In the genomic region with DNA sequence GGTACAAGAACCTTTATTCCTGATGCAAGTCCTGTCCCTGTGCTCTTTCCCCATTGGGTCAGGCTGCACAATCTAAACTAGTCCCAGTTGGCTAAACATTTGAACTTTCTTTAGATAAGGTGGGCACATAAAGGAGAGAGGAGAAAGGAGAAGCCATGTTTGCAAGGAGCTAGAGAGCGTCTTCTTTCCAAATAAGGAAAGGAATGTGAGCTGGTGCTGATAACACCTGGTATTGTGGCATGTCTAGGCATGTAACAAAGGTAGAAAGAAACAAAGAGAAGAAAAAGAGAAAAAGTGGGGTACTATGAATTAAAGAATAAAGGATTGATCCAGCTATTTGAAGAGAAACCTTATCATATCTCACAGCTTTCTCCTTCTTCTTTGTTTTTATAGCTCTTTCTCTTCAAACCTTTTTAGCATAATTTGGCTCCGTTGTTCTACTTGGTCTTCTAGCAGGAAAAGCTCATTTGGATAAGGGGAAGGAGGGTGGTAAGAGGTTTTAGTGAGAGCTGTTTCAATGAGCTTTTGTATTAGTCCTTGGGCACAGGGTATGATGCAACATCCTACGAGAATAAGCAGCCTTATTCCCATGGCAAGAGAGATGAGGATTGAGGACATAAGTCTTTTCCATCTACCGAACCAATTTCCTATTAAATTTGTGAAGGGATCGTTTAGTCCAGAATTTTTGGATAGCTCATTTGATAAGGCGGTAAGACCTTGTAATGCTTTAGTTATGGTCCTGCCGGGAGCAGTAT, we compare ENCODE assay signal across 1 cellular context.
A peak's percentile ranks its signal among the peaks of the same experiment; 100 is the strongest.
TF ChIP-seq lines count a peak whose summit lies in the region.

No MANE protein-coding gene starts in this region.

TF ChIP-seq in H1, 55 proteins besides CTCF, POLR2A, EP300 and RAD21:
- TF ChIP-seq ASH2L (IDR thresholded peaks at IDR 0.05; ENCODE audit: low read length) (no peak), SRF (IDR thresholded peaks at IDR 0.05; ENCODE audit: low read depth, low read length) (peak; percentile 89), CEBPB (IDR thresholded peaks at IDR 0.05; ENCODE audit: low read depth, low read length) (peak; percentile 76), YY1 (IDR thresholded peaks at IDR 0.05; ENCODE audit: low read depth, low read length) (0 out of 2 replicates have a peak, but pooled peaks have one; percentile 30)
TF ChIP-seq in H1: peak in this region for 3.
